ENCODE assay signal across 8 cellular contexts in genomic region chr3:30894521-30895289, GRCh38. TPM values are rescaled to one million over a fixed set of nuclear protein-coding genes. Genes with fewer than 3 reads are reported as not detected.
A peak's percentile ranks its signal among the peaks of the same experiment; 100 is the strongest.
DNase-seq lines count a peak whose midpoint lies in the region; FAIRE-seq and TF ChIP-seq lines count a peak whose summit lies in the region.

GADL1 (minus strand) TSS chr3:30894661; CDS start chr3:30894614, 47 bp downstream.

- no peak for TF ChIP-seq POLR2A in GM12891 (IDR thresholded peaks at IDR 0.05; ENCODE audit: low read depth, low read length)

- peak; percentile 12 for DNase-seq in GDM1 (lab: John Stamatoyannopoulos, UW)
- peak; percentile 27 to 82 for DNase-seq in NCI-H526 (lab: John Stamatoyannopoulos, UW)
- DNase-seq in astrocyte of the spinal cord (ENCODE audit: low read depth, low spot score), result peak; percentile 15
- peak; percentile 52 for DNase-seq in iPS-NIHi7 (ENCODE audit: extremely low spot score)
- DNase-seq in stimulated activated CD4-positive, alpha-beta T cell treated with anti-CD3 and anti-CD28 coated beads, Interleukin-1b, Interleukin-23, amount 100 ng/mL, for 48 hours, result peak; percentile 4
- DNase-seq in Ammon's horn (ENCODE audit: low spot score), result no peak
- DNase-seq in GM12891 (ENCODE audit: insufficient read length, low spot score), result no peak
- DNase-seq in SIG-M5 (lab: John Stamatoyannopoulos, UW), result no peak

- no peak for TF ChIP-seq CTCF in astrocyte of the spinal cord (IDR thresholded peaks at IDR 0.05; ENCODE audit: low read depth, low read length)

- peak within 1 kb of the TSS; percentile 50 for H3K4me3 ChIP-seq in astrocyte of the spinal cord (ENCODE audit: low read depth, low read length)

- no peak for FAIRE-seq in GM12891 (lab: Jason Lieb, UNC)

- in situ Hi-C loops in astrocyte of the spinal cord (cut with HindIII; ENCODE audit: low sequenced_read_pairs), result no loop called here

TF ChIP-seq in GM12891, 5 proteins besides CTCF, POLR2A, EP300 and RAD21:
- no peak for TF ChIP-seq SPI1 (IDR thresholded peaks at IDR 0.05; ENCODE audit: low read depth, low read length)
- TF ChIP-seq POLR2AphosphoS5 (IDR thresholded peaks at IDR 0.05; ENCODE audit: low read depth, low read length), result no peak
- TF ChIP-seq TAF1 (IDR thresholded peaks at IDR 0.05; ENCODE audit: low read depth, low read length), result no peak
- no peak for TF ChIP-seq POU2F2 (IDR thresholded peaks at IDR 0.05; ENCODE audit: low read depth, low read length)
- no peak for TF ChIP-seq PAX5 (IDR thresholded peaks at IDR 0.05; ENCODE audit: insufficient read depth, low read length, severe bottlenecking)

RNA-seq across cellular contexts. Expression of gene GADL1, which starts in this region (rescaled TPM):
- 0.05 TPM for polyA plus RNA-seq in GM12891 (2012; ENCODE audit: low read depth, missing spikeins)

Comparison
In these comparisons a context has a peak if more than half of its experiments do, and no peak if none do; other contexts are left out.
1. DNase-seq: peak in GDM1 (single experiment), NCI-H526 (2 of 2), astrocyte of the spinal cord (single experiment), iPS-NIHi7 (single experiment) and stimulated activated CD4-positive, alpha-beta T cell treated with anti-CD3 and anti-CD28 coated beads, Interleukin-1b, Interleukin-23, amount 100 ng/mL, for 48 hours (single experiment); none in Ammon's horn (single experiment), GM12891 (single experiment) and SIG-M5 (single experiment).